In genomic region chr9:113219186-113219936, GRCh38 we compare ENCODE assay signal across 8 cellular contexts. TPM values are rescaled to one million over a fixed set of nuclear protein-coding genes. Genes with fewer than 3 reads are reported as not detected.
DNase-seq lines count a peak whose midpoint lies in the region; ATAC-seq and TF ChIP-seq lines count a peak whose summit lies in the region.

No MANE protein-coding gene starts in this region.

- no peaks in the 10 kb centered on the region for H3K36me3 ChIP-seq in vagina

- POLR2A ChIA-PET in T-cell (lab: Charles Lee) = interaction anchor here (0.5 to 0.8 kb wide), 4 partner anchors 15 to 1591 kb away, joined by 3 read pairs; no protein-coding TSS in a partner anchor

- peak overlapping the region; percentile 85 for H3K4me3 Mint-ChIP-seq in activated naive CD4-positive, alpha-beta T cell treated with anti-CD3 and anti-CD28 coated beads, Interleukin-2, amount 10 ng/mL, durations not matched to agents 7 days and 5 days
- H3K4me3 Mint-ChIP-seq in T-cell (peak overlapping the region; percentile 88 to 98 (median 94)), memory B cell (peak overlapping the region; percentile 96)

- H3K4me3 ChIP-seq in vagina = no peak overlapping the region

- H3K9me3 ChIP-seq in vagina = no peaks in the 10 kb centered on the region

- peaks cover 57% of the 10 kb centered on the region for H3K4me1 Mint-ChIP-seq in activated naive CD4-positive, alpha-beta T cell treated with anti-CD3 and anti-CD28 coated beads, Interleukin-2, amount 10 ng/mL, durations not matched to agents 7 days and 5 days
- H3K4me1 Mint-ChIP-seq in T-cell (peaks cover 60 to 62% (median 60%) of the 10 kb centered on the region in 3 donors), memory B cell (peaks cover 23% of the 10 kb centered on the region)

- TF ChIP-seq POLR2A in vagina (IDR thresholded peaks at IDR 0.05) = no peak

- H3K27ac Mint-ChIP-seq in activated naive CD4-positive, alpha-beta T cell treated with anti-CD3 and anti-CD28 coated beads, Interleukin-2, amount 10 ng/mL, durations not matched to agents 7 days and 5 days = peak overlapping the region; percentile 5
- H3K27ac Mint-ChIP-seq in T-cell (peak overlapping the region; percentile 1 to 91), memory B cell (peak overlapping the region; percentile 90)

- H3K27me3 Mint-ChIP-seq in activated naive CD4-positive, alpha-beta T cell treated with anti-CD3 and anti-CD28 coated beads, Interleukin-2, amount 10 ng/mL, durations not matched to agents 7 days and 5 days = no peaks in the 10 kb centered on the region
- no peaks in the 10 kb centered on the region for H3K27me3 Mint-ChIP-seq in T-cell
- H3K27me3 Mint-ChIP-seq in memory B cell = no peaks in the 10 kb centered on the region

- H3K9me3 Mint-ChIP-seq in activated naive CD4-positive, alpha-beta T cell treated with anti-CD3 and anti-CD28 coated beads, Interleukin-2, amount 10 ng/mL, durations not matched to agents 7 days and 5 days = no peaks in the 10 kb centered on the region
- no peaks in the 10 kb centered on the region for H3K9me3 Mint-ChIP-seq in T-cell
- H3K9me3 Mint-ChIP-seq in memory B cell = no peaks in the 10 kb centered on the region

- ATAC-seq in HG03039 (IDR thresholded peaks at IDR 0.05; ENCODE audit: unreplicated experiment) = peak; percentile 26
- no peak for ATAC-seq in T-cell (replicated peaks in 1 of 4)
- ATAC-seq in memory B cell (ENCODE audit: low read depth) = peak; percentile 46

- no peak overlapping the region for H3K27ac ChIP-seq in vagina

- intact Hi-C loops in vagina (cut with DNase I) = no loop called here

- H3K4me1 ChIP-seq in vagina = peaks cover 39% of the 10 kb centered on the region

- CTCF ChIA-PET in activated naive CD4-positive, alpha-beta T cell treated with anti-CD3 and anti-CD28 coated beads, Interleukin-2, amount 10 ng/mL, durations not matched to agents 7 days and 5 days (lab: Charles Lee) = interaction anchor here (1.3 to 3.7 kb wide), 2 partner anchors 55 to 439 kb away, joined by 5 to 19 read pairs; partner anchors contain the start of genes CDC26 and PRPF4
- CTCF ChIA-PET in T-cell (lab: Charles Lee) = interaction anchor here (0.5 to 3.6 kb wide), 6 partner anchors 10 to 69 kb away, joined by 3 to 31 read pairs (median 4); partner anchors contain the start of genes CDC26 (in 1 of the 2), PRPF4 (in 1 of the 2) and SLC31A2 (in 1 of the 2)

- no peaks in the 10 kb centered on the region for H3K27me3 ChIP-seq in vagina

- no peak for DNase-seq in activated naive CD4-positive, alpha-beta T cell treated with anti-CD3 and anti-CD28 coated beads, Interleukin-2, amount 10 ng/mL, durations not matched to agents 7 days and 5 days
- no peak for DNase-seq in activated naive CD4-positive, alpha-beta T cell treated with anti-CD3 and anti-CD28 coated beads, Interleukin-2, amount 50 U/mL, for 16 hours
- DNase-seq in T-cell = no peak
- no peak for DNase-seq in memory B cell (ENCODE audit: low spot score in 2 of 2)
- no peak for DNase-seq in COR-L47 (lab: John Stamatoyannopoulos, UW)
- DNase-seq in vagina (ENCODE audit: extremely low spot score in 2 of 2) = no peak
- no peak for DNase-seq in NCI-H146 (lab: John Stamatoyannopoulos, UW)

- H3K36me3 Mint-ChIP-seq in activated naive CD4-positive, alpha-beta T cell treated with anti-CD3 and anti-CD28 coated beads, Interleukin-2, amount 10 ng/mL, durations not matched to agents 7 days and 5 days = peaks cover 14% of the 10 kb centered on the region
- H3K36me3 Mint-ChIP-seq in T-cell (peaks cover 7% of the 10 kb centered on the region), memory B cell (peaks cover 5% of the 10 kb centered on the region)

- TF ChIP-seq CTCF in vagina (IDR thresholded peaks at IDR 0.05) = no peak

RNA-seq across cellular contexts. Expression of gene FKBP15, which starts 1.7 kb away (rescaled TPM):
- total RNA-seq in T-cell (10 to 100 TPM; 22.2 to 31.8 (median 29.5) TPM), vagina (28.7 TPM)

RNA-seq across cellular contexts. Expression of gene SLC31A1, which starts 2.0 kb away (rescaled TPM):
- total RNA-seq in T-cell = 1 to 10 TPM; 2.7 to 7.1 (median 4.2) TPM
- total RNA-seq in vagina = 9.3 TPM

RNA-seq across cellular contexts. Expression of gene CDC26, which starts 56.0 kb away (rescaled TPM):
- total RNA-seq in T-cell (10 to 100 TPM; 25.1 to 37.0 (median 34.7) TPM), vagina (25.3 TPM)

RNA-seq across cellular contexts. Expression of gene PRPF4, which starts 56.1 kb away (rescaled TPM):
- total RNA-seq in T-cell (10 to 100 TPM; 16.6 to 24.4 (median 21.1) TPM), vagina (11.8 TPM)

Comparison
In these comparisons a context has a peak if more than half of its experiments do, and no peak if none do; other contexts are left out.
1. H3K27ac Mint-ChIP-seq: peak in every context shown above with its lines; median percentile 90 in memory B cell; 46 in T-cell; 5 in activated naive CD4-positive, alpha-beta T cell treated with anti-CD3 and anti-CD28 coated beads, Interleukin-2, amount 10 ng/mL, durations not matched to agents 7 days and 5 days.
2. ATAC-seq: peak in HG03039 (single experiment) and memory B cell (single experiment); none in T-cell (0 of 4).
3. Peak in every context shown above with its lines, with median percentiles within 50 percentile points of each other: H3K4me3 Mint-ChIP-seq.